In the genomic region with DNA sequence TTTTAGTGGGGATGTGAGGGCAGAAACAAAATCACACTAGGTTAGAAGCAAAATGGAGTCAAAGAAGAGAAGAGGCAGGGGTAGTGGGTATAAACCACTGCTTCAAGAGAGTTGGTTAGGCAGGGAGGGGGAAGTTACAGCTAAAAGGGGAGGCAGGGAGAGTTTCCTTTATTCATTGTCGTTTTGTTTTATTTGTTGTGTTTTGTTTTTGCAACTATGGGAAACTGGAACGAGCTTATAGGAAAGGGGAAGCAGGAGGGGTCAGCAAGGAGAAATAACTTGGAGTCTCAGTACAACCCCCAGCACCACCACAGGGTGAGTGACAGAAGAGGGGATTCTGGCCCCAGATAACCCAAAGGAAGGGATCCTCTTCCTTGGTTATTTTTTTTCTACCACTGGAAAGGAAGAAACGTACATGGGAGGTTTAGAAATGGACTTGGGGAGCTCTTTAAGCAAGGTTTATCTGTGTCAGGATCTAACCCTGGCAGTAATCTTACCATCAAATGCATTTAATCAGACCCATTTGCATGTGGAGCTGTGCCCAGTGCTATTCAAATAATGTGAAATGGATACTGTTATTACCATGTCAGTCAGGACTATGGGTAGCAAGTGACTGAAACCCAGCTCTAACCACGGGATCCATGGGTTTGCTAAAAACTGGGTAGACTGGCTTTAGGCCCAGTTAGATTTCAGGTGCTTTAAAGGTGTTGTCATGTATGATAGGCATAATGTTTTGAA, we compare ENCODE assay signal across 1 cellular context.
TF ChIP-seq lines count a peak whose summit lies in the region.

No MANE protein-coding gene starts in this region.

TF ChIP-seq in K562, 482 proteins besides CTCF, POLR2A, EP300 and RAD21 (continued from another document and continues in another):
- TF ChIP-seq, protein P1, sequence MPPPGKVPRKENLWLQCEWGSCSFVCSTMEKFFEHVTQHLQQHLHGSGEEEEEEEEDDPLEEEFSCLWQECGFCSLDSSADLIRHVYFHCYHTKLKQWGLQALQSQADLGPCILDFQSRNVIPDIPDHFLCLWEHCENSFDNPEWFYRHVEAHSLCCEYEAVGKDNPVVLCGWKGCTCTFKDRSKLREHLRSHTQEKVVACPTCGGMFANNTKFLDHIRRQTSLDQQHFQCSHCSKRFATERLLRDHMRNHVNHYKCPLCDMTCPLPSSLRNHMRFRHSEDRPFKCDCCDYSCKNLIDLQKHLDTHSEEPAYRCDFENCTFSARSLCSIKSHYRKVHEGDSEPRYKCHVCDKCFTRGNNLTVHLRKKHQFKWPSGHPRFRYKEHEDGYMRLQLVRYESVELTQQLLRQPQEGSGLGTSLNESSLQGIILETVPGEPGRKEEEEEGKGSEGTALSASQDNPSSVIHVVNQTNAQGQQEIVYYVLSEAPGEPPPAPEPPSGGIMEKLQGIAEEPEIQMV (tag; conservative IDR thresholded peaks at IDR 0.05; ENCODE audit: low read depth): 0 out of 2 replicates have a peak, but pooled peaks have one; percentile 27
- TF ChIP-seq ZNF146 (CRISPR knock-in tag; IDR thresholded peaks at IDR 0.05; ENCODE audit: unreplicated experiment): no peak
- peak; percentile 34; the same call in 1 of the 2 replicates for TF ChIP-seq DMBX1 (CRISPR knock-in tag; IDR thresholded peaks at IDR 0.05; ENCODE audit: borderline replicate concordance)
- TF ChIP-seq ZNF431 (CRISPR knock-in tag; IDR thresholded peaks at IDR 0.05): no peak
- TF ChIP-seq ELF1 (tag; IDR thresholded peaks at IDR 0.05): no peak
- no peak for TF ChIP-seq USF2 (CRISPR knock-in tag; IDR thresholded peaks at IDR 0.05)
- TF ChIP-seq TEAD2 (tag; IDR thresholded peaks at IDR 0.05): no peak
- TF ChIP-seq GATAD2B (IDR thresholded peaks at IDR 0.05; ENCODE audit: borderline replicate concordance): no peak
- no peak for TF ChIP-seq MXI1 (IDR thresholded peaks at IDR 0.05; ENCODE audit: low read depth, low read length)
- TF ChIP-seq ZSCAN32 (CRISPR knock-in tag; IDR thresholded peaks at IDR 0.05): no peak
- no peak for TF ChIP-seq MED1 (CRISPR knock-in tag; IDR thresholded peaks at IDR 0.05; ENCODE audit: borderline replicate concordance)
- TF ChIP-seq FOXK2 (conservative IDR thresholded peaks at IDR 0.05 in 1 of 2, IDR thresholded peaks at IDR 0.05 in 1 of 2; ENCODE audit: low read depth in 2 of 2): no peak
- TF ChIP-seq RFX5 (IDR thresholded peaks at IDR 0.05; ENCODE audit: low read depth, low read length): no peak
- no peak for TF ChIP-seq HDAC8 (tag; IDR thresholded peaks at IDR 0.05)
- peak; percentile 22; the same call in 1 of the 2 replicates for TF ChIP-seq ZNF644 (tag; IDR thresholded peaks at IDR 0.05; ENCODE audit: low read depth)
- TF ChIP-seq, protein P2, sequence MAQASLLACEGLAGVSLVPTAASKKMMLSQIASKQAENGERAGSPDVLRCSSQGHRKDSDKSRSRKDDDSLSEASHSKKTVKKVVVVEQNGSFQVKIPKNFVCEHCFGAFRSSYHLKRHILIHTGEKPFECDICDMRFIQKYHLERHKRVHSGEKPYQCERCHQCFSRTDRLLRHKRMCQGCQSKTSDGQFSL (CRISPR knock-in tag; IDR thresholded peaks at IDR 0.05): no peak
- TF ChIP-seq, protein P2 (tag; IDR thresholded peaks at IDR 0.05): peak in 1 of 2 experiments; percentile 50; a peak in 1 of 4 replicates
- no peak for TF ChIP-seq MLLT1 (IDR thresholded peaks at IDR 0.05)
- TF ChIP-seq, protein P3, sequence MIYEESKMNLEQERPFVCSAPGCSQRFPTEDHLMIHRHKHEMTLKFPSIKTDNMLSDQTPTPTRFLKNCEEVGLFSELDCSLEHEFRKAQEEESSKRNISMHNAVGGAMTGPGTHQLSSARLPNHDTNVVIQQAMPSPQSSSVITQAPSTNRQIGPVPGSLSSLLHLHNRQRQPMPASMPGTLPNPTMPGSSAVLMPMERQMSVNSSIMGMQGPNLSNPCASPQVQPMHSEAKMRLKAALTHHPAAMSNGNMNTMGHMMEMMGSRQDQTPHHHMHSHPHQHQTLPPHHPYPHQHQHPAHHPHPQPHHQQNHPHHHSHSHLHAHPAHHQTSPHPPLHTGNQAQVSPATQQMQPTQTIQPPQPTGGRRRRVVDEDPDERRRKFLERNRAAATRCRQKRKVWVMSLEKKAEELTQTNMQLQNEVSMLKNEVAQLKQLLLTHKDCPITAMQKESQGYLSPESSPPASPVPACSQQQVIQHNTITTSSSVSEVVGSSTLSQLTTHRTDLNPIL (CRISPR knock-in tag; IDR thresholded peaks at IDR 0.05): no peak
- TF ChIP-seq, protein P4, sequence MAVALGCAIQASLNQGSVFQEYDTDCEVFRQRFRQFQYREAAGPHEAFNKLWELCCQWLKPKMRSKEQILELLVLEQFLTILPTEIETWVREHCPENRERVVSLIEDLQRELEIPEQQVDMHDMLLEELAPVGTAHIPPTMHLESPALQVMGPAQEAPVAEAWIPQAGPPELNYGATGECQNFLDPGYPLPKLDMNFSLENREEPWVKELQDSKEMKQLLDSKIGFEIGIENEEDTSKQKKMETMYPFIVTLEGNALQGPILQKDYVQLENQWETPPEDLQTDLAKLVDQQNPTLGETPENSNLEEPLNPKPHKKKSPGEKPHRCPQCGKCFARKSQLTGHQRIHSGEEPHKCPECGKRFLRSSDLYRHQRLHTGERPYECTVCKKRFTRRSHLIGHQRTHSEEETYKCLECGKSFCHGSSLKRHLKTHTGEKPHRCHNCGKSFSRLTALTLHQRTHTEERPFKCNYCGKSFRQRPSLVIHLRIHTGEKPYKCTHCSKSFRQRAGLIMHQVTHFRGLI (CRISPR knock-in tag; IDR thresholded peaks at IDR 0.05): no peak
- no peak for TF ChIP-seq ZNF707 (CRISPR knock-in tag; conservative IDR thresholded peaks at IDR 0.05)
- peak; percentile 26; the same call in 1 of the 2 replicates for TF ChIP-seq ZNF175 (CRISPR knock-in tag; IDR thresholded peaks at IDR 0.05; ENCODE audit: low read depth)
- TF ChIP-seq ZNF561 (CRISPR knock-in tag; conservative IDR thresholded peaks at IDR 0.05): no peak
- TF ChIP-seq PHB2 (IDR thresholded peaks at IDR 0.05; ENCODE audit: low read depth): no peak
- TF ChIP-seq NR1H2 (CRISPR knock-in tag; IDR thresholded peaks at IDR 0.05): no peak
- TF ChIP-seq, protein P5, sequence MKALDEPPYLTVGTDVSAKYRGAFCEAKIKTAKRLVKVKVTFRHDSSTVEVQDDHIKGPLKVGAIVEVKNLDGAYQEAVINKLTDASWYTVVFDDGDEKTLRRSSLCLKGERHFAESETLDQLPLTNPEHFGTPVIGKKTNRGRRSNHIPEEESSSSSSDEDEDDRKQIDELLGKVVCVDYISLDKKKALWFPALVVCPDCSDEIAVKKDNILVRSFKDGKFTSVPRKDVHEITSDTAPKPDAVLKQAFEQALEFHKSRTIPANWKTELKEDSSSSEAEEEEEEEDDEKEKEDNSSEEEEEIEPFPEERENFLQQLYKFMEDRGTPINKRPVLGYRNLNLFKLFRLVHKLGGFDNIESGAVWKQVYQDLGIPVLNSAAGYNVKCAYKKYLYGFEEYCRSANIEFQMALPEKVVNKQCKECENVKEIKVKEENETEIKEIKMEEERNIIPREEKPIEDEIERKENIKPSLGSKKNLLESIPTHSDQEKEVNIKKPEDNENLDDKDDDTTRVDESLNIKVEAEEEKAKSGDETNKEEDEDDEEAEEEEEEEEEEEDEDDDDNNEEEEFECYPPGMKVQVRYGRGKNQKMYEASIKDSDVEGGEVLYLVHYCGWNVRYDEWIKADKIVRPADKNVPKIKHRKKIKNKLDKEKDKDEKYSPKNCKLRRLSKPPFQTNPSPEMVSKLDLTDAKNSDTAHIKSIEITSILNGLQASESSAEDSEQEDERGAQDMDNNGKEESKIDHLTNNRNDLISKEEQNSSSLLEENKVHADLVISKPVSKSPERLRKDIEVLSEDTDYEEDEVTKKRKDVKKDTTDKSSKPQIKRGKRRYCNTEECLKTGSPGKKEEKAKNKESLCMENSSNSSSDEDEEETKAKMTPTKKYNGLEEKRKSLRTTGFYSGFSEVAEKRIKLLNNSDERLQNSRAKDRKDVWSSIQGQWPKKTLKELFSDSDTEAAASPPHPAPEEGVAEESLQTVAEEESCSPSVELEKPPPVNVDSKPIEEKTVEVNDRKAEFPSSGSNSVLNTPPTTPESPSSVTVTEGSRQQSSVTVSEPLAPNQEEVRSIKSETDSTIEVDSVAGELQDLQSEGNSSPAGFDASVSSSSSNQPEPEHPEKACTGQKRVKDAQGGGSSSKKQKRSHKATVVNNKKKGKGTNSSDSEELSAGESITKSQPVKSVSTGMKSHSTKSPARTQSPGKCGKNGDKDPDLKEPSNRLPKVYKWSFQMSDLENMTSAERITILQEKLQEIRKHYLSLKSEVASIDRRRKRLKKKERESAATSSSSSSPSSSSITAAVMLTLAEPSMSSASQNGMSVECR (CRISPR knock-in tag; IDR thresholded peaks at IDR 0.05): no peak
- TF ChIP-seq, protein P6, sequence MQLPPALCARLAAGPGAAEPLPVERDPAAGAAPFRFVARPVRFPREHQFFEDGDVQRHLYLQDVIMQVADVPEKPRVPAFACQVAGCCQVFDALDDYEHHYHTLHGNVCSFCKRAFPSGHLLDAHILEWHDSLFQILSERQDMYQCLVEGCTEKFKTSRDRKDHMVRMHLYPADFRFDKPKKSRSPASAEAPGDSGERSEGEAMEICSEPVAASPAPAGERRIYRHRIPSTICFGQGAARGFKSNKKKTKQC (CRISPR knock-in tag; IDR thresholded peaks at IDR 0.05): no peak
- no peak for TF ChIP-seq POLR3G (IDR thresholded peaks at IDR 0.05; ENCODE audit: extremely low read depth, insufficient read length, insufficient replicate concordance)
- no peak for TF ChIP-seq E2F3 (CRISPR knock-in tag; IDR thresholded peaks at IDR 0.05)
- TF ChIP-seq, protein P7, sequence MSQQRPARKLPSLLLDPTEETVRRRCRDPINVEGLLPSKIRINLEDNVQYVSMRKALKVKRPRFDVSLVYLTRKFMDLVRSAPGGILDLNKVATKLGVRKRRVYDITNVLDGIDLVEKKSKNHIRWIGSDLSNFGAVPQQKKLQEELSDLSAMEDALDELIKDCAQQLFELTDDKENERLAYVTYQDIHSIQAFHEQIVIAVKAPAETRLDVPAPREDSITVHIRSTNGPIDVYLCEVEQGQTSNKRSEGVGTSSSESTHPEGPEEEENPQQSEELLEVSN (IDR thresholded peaks at IDR 0.05; ENCODE audit: borderline replicate concordance in 1 of 2, extremely low read depth in 1 of 2, insufficient read depth in 1 of 2, insufficient read length in 1 of 2, low read depth in 1 of 2, low read length in 1 of 2, poor library complexity in 1 of 2, severe bottlenecking in 1 of 2): no peak
- TF ChIP-seq NRF1 (conservative IDR thresholded peaks at IDR 0.05 in 1 of 2, IDR thresholded peaks at IDR 0.05 in 1 of 2): no peak
- TF ChIP-seq POU5F1 (IDR thresholded peaks at IDR 0.05; ENCODE audit: borderline replicate concordance, low read depth, low read length, partially characterized antibody): no peak
- 0 out of 2 replicates have a peak, but pooled peaks have one; percentile 27 for TF ChIP-seq PYGO2 (tag; IDR thresholded peaks at IDR 0.05)
- no peak for TF ChIP-seq SREBF2 (CRISPR knock-in tag; IDR thresholded peaks at IDR 0.05)
- no peak for TF ChIP-seq ZNF280A (IDR thresholded peaks at IDR 0.05; ENCODE audit: low read depth, partially characterized antibody)
- no peak for TF ChIP-seq POLR2B (IDR thresholded peaks at IDR 0.05; ENCODE audit: low read depth, partially characterized antibody)
- TF ChIP-seq, protein P8, sequence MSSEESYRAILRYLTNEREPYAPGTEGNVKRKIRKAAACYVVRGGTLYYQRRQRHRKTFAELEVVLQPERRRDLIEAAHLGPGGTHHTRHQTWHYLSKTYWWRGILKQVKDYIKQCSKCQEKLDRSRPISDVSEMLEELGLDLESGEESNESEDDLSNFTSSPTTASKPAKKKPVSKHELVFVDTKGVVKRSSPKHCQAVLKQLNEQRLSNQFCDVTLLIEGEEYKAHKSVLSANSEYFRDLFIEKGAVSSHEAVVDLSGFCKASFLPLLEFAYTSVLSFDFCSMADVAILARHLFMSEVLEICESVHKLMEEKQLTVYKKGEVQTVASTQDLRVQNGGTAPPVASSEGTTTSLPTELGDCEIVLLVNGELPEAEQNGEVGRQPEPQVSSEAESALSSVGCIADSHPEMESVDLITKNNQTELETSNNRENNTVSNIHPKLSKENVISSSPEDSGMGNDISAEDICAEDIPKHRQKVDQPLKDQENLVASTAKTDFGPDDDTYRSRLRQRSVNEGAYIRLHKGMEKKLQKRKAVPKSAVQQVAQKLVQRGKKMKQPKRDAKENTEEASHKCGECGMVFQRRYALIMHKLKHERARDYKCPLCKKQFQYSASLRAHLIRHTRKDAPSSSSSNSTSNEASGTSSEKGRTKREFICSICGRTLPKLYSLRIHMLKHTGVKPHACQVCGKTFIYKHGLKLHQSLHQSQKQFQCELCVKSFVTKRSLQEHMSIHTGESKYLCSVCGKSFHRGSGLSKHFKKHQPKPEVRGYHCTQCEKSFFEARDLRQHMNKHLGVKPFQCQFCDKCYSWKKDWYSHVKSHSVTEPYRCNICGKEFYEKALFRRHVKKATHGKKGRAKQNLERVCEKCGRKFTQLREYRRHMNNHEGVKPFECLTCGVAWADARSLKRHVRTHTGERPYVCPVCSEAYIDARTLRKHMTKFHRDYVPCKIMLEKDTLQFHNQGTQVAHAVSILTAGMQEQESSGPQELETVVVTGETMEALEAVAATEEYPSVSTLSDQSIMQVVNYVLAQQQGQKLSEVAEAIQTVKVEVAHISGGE (CRISPR knock-in tag; IDR thresholded peaks at IDR 0.05): 0 out of 6 replicates have a peak, but pooled peaks of 1 of the 3 experiments have one; percentile 15
- no peak for TF ChIP-seq DACH1 (IDR thresholded peaks at IDR 0.05; ENCODE audit: partially characterized antibody)
